24 cellular contexts compared by ENCODE assay signal in genomic region chr3:40042752-40043443, GRCh38.
DNase-seq lines count a peak whose midpoint lies in the region; ATAC-seq, FAIRE-seq and TF ChIP-seq lines count a peak whose summit lies in the region.
"Had no signal": no experiment of that assay in that cellular context is flagged by ENCODE, and none has a peak within 500 bp of the region (broad histone marks: within the 10 kb centered on the region; RNA-seq: fewer than 3 reads in every experiment).

No MANE protein-coding gene starts in this region.

- TF ChIP-seq CTCF in AG10803 (conservative IDR thresholded peaks at IDR 0.05; ENCODE audit: low read length), result no peak
- TF ChIP-seq CTCF in bronchial epithelial cell (IDR thresholded peaks at IDR 0.05; ENCODE audit: insufficient read depth, low read length, severe bottlenecking), result no peak
- no peak for TF ChIP-seq CTCF in GM13976 (IDR thresholded peaks at IDR 0.05; ENCODE audit: borderline replicate concordance, control extremely low read depth, extremely low read depth, insufficient read depth, missing control alignments)

- no peak for ATAC-seq in GM18873 (IDR thresholded peaks at IDR 0.05; ENCODE audit: low FRiP score, unreplicated experiment)
- ATAC-seq: activated naive CD8-positive, alpha-beta T cell treated with anti-CD3 and anti-CD28 coated beads, Interleukin-2, amount 50 U/mL, for 24 hours; activated T-helper 17 cell treated with anti-CD3 and anti-CD28 coated beads, Interleukin-2, amount 50 U/mL, for 72 hours; stimulated activated effector memory CD8-positive, alpha-beta T cell treated with anti-CD3 and anti-CD28 coated beads, Interleukin-12 subunit alpha, Interleukin-12 subunit beta, amount 100 ng/mL, for 72 hours had no signal

- peak; percentile 20 for DNase-seq in AG10803 (ENCODE audit: low read depth)
- DNase-seq in HT1080 (ENCODE audit: low read depth), result peak; percentile 18
- peak; percentile 39 for DNase-seq in bronchial epithelial cell (ENCODE audit: low read depth)
- DNase-seq in iris pigment epithelial cell (ENCODE audit: low read depth), result peak; percentile 18
- DNase-seq in activated CD4-positive, alpha-beta T cell treated with anti-CD3 and anti-CD28 coated beads for 4 hours, result no peak
- DNase-seq in GM13976 (ENCODE audit: low spot score), result no peak
- no peak for DNase-seq in small intestine
- DNase-seq: ACHN; activated CD4-positive, alpha-beta T cell treated with anti-CD3 and anti-CD28 coated beads, Interleukin-2, amount 10 ng/mL, durations not matched to agents 7 days and 5 days; activated naive CD8-positive, alpha-beta T cell treated with anti-CD3 and anti-CD28 coated beads, Interleukin-2, amount 50 U/mL, for 24 hours; mesendoderm; naive B cell; NCI-H1436 treated with DMSO at 0.1 percent for 48 hours; NCI-H2171 treated with DMSO at 0.1 percent for 48 hours; ovary; Right ventricle myocardium superior; sigmoid colon; T-helper 1 cell had no signal

- FAIRE-seq in bronchial epithelial cell (lab: Jason Lieb, UNC) (no peak), small intestine (lab: Jason Lieb, UNC) (no peak)
- FAIRE-seq: GM12891 had no signal

- in situ Hi-C loops in GM13976 (cut with MboI; ENCODE audit: low sequenced_read_pairs, unreplicated experiment), result no loop called here

- H3K9me3 ChIP-seq in small intestine (ENCODE audit: control insufficient read depth, low read depth), result no peaks in the 10 kb centered on the region
- H3K9me3 ChIP-seq: ovary, sigmoid colon, suprapubic skin had no signal

- no peak overlapping the region for H3K4me3 ChIP-seq in AG10803 (ENCODE audit: low read length)
- no peak overlapping the region for H3K4me3 ChIP-seq in bronchial epithelial cell (ENCODE audit: low read depth, low read length)
- no peak overlapping the region for H3K4me3 ChIP-seq in small intestine (ENCODE audit: low read depth in 1 of 2, low read length in 2 of 2)
- H3K4me3 ChIP-seq: ovary, sigmoid colon, suprapubic skin had no signal

- no peaks in the 10 kb centered on the region for H3K4me1 ChIP-seq in small intestine (ENCODE audit: control insufficient read depth in 2 of 2, insufficient read depth in 1 of 2, low read depth in 1 of 2, low read length in 1 of 2)
- H3K4me1 ChIP-seq: sigmoid colon, suprapubic skin had no signal

- H3K27me3 ChIP-seq in bronchial epithelial cell (ENCODE audit: control insufficient read depth, insufficient read depth, low read length) (no peaks in the 10 kb centered on the region), small intestine (ENCODE audit: control insufficient read depth in 2 of 2, insufficient read depth in 2 of 2, low read length in 2 of 2) (no peaks in the 10 kb centered on the region)
- H3K27me3 ChIP-seq: ovary, sigmoid colon, suprapubic skin had no signal

- no peaks in the 10 kb centered on the region for H3K36me3 ChIP-seq in bronchial epithelial cell (ENCODE audit: control insufficient read depth, insufficient read depth, low read length)
- no peaks in the 10 kb centered on the region for H3K36me3 ChIP-seq in small intestine (ENCODE audit: control insufficient read depth in 2 of 2, insufficient read depth in 2 of 2, low read length in 2 of 2)
- H3K36me3 ChIP-seq: ovary, sigmoid colon, suprapubic skin had no signal

- 59 to 68% (median 63%) methylated on average over 4 of the region's 4 CpGs for WGBS in small intestine, 3 donors

- no peak overlapping the region for H3K27ac ChIP-seq in small intestine (ENCODE audit: low read depth in 1 of 2, low read length in 1 of 2)
- H3K27ac ChIP-seq: C4-2B, ovary, sigmoid colon, suprapubic skin had no signal

Comparison
In these comparisons a context has a peak if more than half of its experiments do, and no peak if none do; other contexts are left out.
1. DNase-seq: peak in AG10803 (single experiment), HT1080 (single experiment), bronchial epithelial cell (single experiment) and iris pigment epithelial cell (single experiment); none in activated CD4-positive, alpha-beta T cell treated with anti-CD3 and anti-CD28 coated beads for 4 hours (0 of 2), GM13976 (single experiment) and small intestine (single experiment).